31 cellular contexts compared by ENCODE assay signal in genomic region chr11:119723243-119723951, GRCh38. TPM values are rescaled to one million over a fixed set of nuclear protein-coding genes. Genes with fewer than 3 reads are reported as not detected.
DNase-seq lines count a peak whose midpoint lies in the region; ATAC-seq, FAIRE-seq and TF ChIP-seq lines count a peak whose summit lies in the region.
"Had no signal": no experiment of that assay in that cellular context is flagged by ENCODE, and none has a peak within 500 bp of the region (broad histone marks: within the 10 kb centered on the region; RNA-seq: fewer than 3 reads in every experiment).

No MANE protein-coding gene starts in this region.

- peak; percentile 52 for FAIRE-seq in bronchial epithelial cell (lab: Jason Lieb, UNC)
- FAIRE-seq: G401.6, islet of Langerhans had no signal

- H3K79me2 ChIP-seq in SK-N-SH (ENCODE audit: insufficient read depth) = peaks cover 23% of the 10 kb centered on the region
- peaks cover 2% of the 10 kb centered on the region for H3K79me2 ChIP-seq in osteoblast (ENCODE audit: insufficient read depth, low read length)

- H3K36me3 ChIP-seq in SK-N-SH (replicated peaks in 1 of 2; ENCODE audit: control insufficient read depth in 1 of 2, insufficient read depth in 2 of 2, low read length in 1 of 2) (no peaks in the 10 kb centered on the region), bronchial epithelial cell (ENCODE audit: control insufficient read depth, insufficient read depth, low read length) (peaks cover 57% of the 10 kb centered on the region), osteoblast (ENCODE audit: insufficient read depth, low read length) (no peaks in the 10 kb centered on the region)
- H3K36me3 ChIP-seq: adrenal gland, breast epithelium, colonic mucosa, thoracic aorta had no signal

- H2AFZ ChIP-seq in SK-N-SH (ENCODE audit: low read depth) = no peak overlapping the region
- no peak overlapping the region for H2AFZ ChIP-seq in osteoblast (ENCODE audit: low read length)
- H2AFZ ChIP-seq: PC-9 had no signal

- TF ChIP-seq RAD21 in SK-N-SH (IDR thresholded peaks at IDR 0.05; ENCODE audit: low read length) = no peak

- H4K20me1 ChIP-seq in SK-N-SH (ENCODE audit: insufficient read depth) = peaks cover 42% of the 10 kb centered on the region
- peaks cover 49% of the 10 kb centered on the region for H4K20me1 ChIP-seq in osteoblast (ENCODE audit: insufficient read depth, low read length)

- H3K4me3 ChIP-seq in SK-N-SH (ENCODE audit: low read depth in 2 of 2, low read length in 1 of 2) = no peak overlapping the region; a peak in 1 of 4 replicates
- no peak overlapping the region for H3K4me3 ChIP-seq in bronchial epithelial cell (ENCODE audit: low read depth, low read length)
- no peak overlapping the region for H3K4me3 ChIP-seq in osteoblast (ENCODE audit: insufficient read depth, low read length)
- H3K4me3 ChIP-seq: adrenal gland; BLaER1 treated with 17β-estradiol and CSF1 and Interleukin-3, amounts not matched to agents 10 nM and 100 nM; breast epithelium; colonic mucosa; PC-9; thoracic aorta had no signal

- WGBS in SK-N-SH (ENCODE audit: low lambda C conversion rate) = 70% methylated on average over 5 of the region's 6 CpGs

- H3K9me2 ChIP-seq in SK-N-SH = no peaks in the 10 kb centered on the region

- CTCF ChIA-PET in SK-N-SH (lab: Yijun Ruan, JAX) = interaction anchor here (0.6 to 3.1 kb wide), 11 partner anchors 13 to 403 kb away, joined by 3 to 13 read pairs (median 3); no protein-coding TSS in a partner anchor

- POLR2A ChIA-PET in SK-N-SH (lab: Yijun Ruan, JAX) = interaction anchor here (0.8 to 2.2 kb wide), 6 partner anchors 14 to 169 kb away, joined by 3 to 5 read pairs (median 4); no protein-coding TSS in a partner anchor

- no peak overlapping the region for H3K9ac ChIP-seq in SK-N-SH
- H3K9ac ChIP-seq: KMS-11 had no signal

- no peak for TF ChIP-seq CTCF in SK-N-SH (IDR thresholded peaks at IDR 0.05)
- no peak for TF ChIP-seq CTCF in bronchial epithelial cell (IDR thresholded peaks at IDR 0.05; ENCODE audit: insufficient read depth, low read length, severe bottlenecking)
- TF ChIP-seq CTCF in osteoblast (IDR thresholded peaks at IDR 0.05; ENCODE audit: extremely low read depth, low read depth, low read length) = no peak

- no peaks in the 10 kb centered on the region for H3K27me3 ChIP-seq in SK-N-SH (ENCODE audit: insufficient read depth)
- H3K27me3 ChIP-seq in bronchial epithelial cell (ENCODE audit: control insufficient read depth, insufficient read depth, low read length) = no peaks in the 10 kb centered on the region
- peaks cover 11% of the 10 kb centered on the region for H3K27me3 ChIP-seq in osteoblast (ENCODE audit: insufficient read depth, low read length)
- H3K27me3 ChIP-seq: adrenal gland, breast epithelium, colonic mucosa had no signal

- no peak for DNase-seq in SK-N-SH
- DNase-seq in NCI-H69 (lab: John Stamatoyannopoulos, UW) = peak; percentile 30
- DNase-seq in bronchial epithelial cell (ENCODE audit: low read depth) = no peak
- peak; percentile 67 for DNase-seq in osteoblast (ENCODE audit: insufficient read length, low spot score, missing footprints)
- no peak for DNase-seq in COLO829 (ENCODE audit: low spot score)
- DNase-seq in GF-D8 (lab: John Stamatoyannopoulos, UW) = no peak
- no peak for DNase-seq in nucleus accumbens (lab: John Stamatoyannopoulos, UW)
- DNase-seq: ACHN; activated CD4-positive, alpha-beta T cell treated with anti-CD3 and anti-CD28 coated beads for 4 hours; activated naive CD4-positive, alpha-beta T cell; activated T-cell treated with anti-CD3 and anti-CD28 coated beads, Interleukin-2, amount 50 U/mL, for 4 hours; adrenal gland; Calu3; effector memory CD4-positive, alpha-beta T cell; foreskin melanocyte; GOT3; hypothalamus; NCI-H2227 treated with DMSO at 0.1 percent for 48 hours; PC-9; stimulated activated naive CD8-positive, alpha-beta T cell treated with anti-CD3 and anti-CD28 coated beads, Interleukin-15, Interleukin-2, amounts not matched to agents 100 U/mL and 50 U/mL, for 24 hours had no signal

- no peak for ATAC-seq in SK-N-SH treated with all-trans-retinoic acid at 6 μM for 48 hours
- ATAC-seq: activated T-cell treated with anti-CD3 and anti-CD28 coated beads, Interleukin-2, amount 50 U/mL, for 4 hours; esophagus mucosa; natural killer cell treated with Interleukin-12 subunit alpha and Interleukin-12 subunit beta and Interleukin-15 and Interleukin-18, amount 100 ng/mL, for 72 hours; sciatic nerve; stimulated activated naive CD8-positive, alpha-beta T cell treated with anti-CD3 and anti-CD28 coated beads, Interleukin-15, Interleukin-2, amounts not matched to agents 100 U/mL and 50 U/mL, for 24 hours had no signal

- H3K9me3 ChIP-seq in SK-N-SH (no peaks in the 10 kb centered on the region), osteoblast (ENCODE audit: low read depth, low read length) (no peaks in the 10 kb centered on the region)
- H3K9me3 ChIP-seq: adrenal gland; BLaER1 treated with 17β-estradiol and CSF1 and Interleukin-3, amounts not matched to agents 10 nM and 100 nM; breast epithelium; colonic mucosa; thoracic aorta had no signal

- no peak for TF ChIP-seq EP300 in SK-N-SH (IDR thresholded peaks at IDR 0.05; ENCODE audit: borderline replicate concordance in 1 of 2, low read depth in 1 of 2, low read length in 1 of 2)

- no peak overlapping the region for H3K4me2 ChIP-seq in SK-N-SH
- H3K4me2 ChIP-seq in osteoblast (ENCODE audit: insufficient read depth, low read length) = no peak overlapping the region
- H3K4me2 ChIP-seq: KMS-11, PC-9 had no signal

- peaks cover 15 to 81% of the 10 kb centered on the region in 2 experiments; a peak in 2 of 4 replicates for H3K4me1 ChIP-seq in SK-N-SH (ENCODE audit: control insufficient read depth in 1 of 2, insufficient read depth in 2 of 2, low read depth in 1 of 2, low read length in 1 of 2)
- peaks cover 20% of the 10 kb centered on the region for H3K4me1 ChIP-seq in osteoblast (ENCODE audit: insufficient read depth, low read length)

- peak overlapping the region in 1 of 2 experiments; percentile 50; a peak in 1 of 4 replicates for H3K27ac ChIP-seq in SK-N-SH (ENCODE audit: low read depth in 2 of 2, low read length in 1 of 2)
- H3K27ac ChIP-seq in osteoblast (ENCODE audit: low read depth, low read length) = no peak overlapping the region
- H3K27ac ChIP-seq: adrenal gland; BLaER1 treated with 17β-estradiol and CSF1 and Interleukin-3, amounts not matched to agents 10 nM and 100 nM; colonic mucosa; KMS-11; PC-9; thoracic aorta had no signal

- H3F3A ChIP-seq in SK-N-SH (replicated peaks; ENCODE audit: insufficient read depth) = no peaks in the 10 kb centered on the region

TF ChIP-seq in SK-N-SH, 30 proteins besides CTCF, POLR2A, EP300 and RAD21 (continues in another document):
- TF ChIP-seq USF1 (IDR thresholded peaks at IDR 0.05; ENCODE audit: borderline replicate concordance, low read depth) (no peak), ZBTB33 (IDR thresholded peaks at IDR 0.05; ENCODE audit: borderline replicate concordance, low read depth) (no peak)

TF ChIP-seq in SK-N-SH treated with all-trans-retinoic acid at 6 μM for 48 hours, 23 proteins besides CTCF, POLR2A, EP300 and RAD21:
- TF ChIP-seq POU6F1 (CRISPR knock-in tag; IDR thresholded peaks at IDR 0.05; ENCODE audit: borderline replicate concordance, low read depth) = no peak
- TF ChIP-seq CSRNP3 (CRISPR knock-in tag; IDR thresholded peaks at IDR 0.05) = no peak
- TF ChIP-seq ZFP30 (CRISPR knock-in tag; IDR thresholded peaks at IDR 0.05) = no peak
- TF ChIP-seq ESRRG (CRISPR knock-in tag; IDR thresholded peaks at IDR 0.05) = no peak
- no peak for TF ChIP-seq ZNF70 (CRISPR knock-in tag; IDR thresholded peaks at IDR 0.05)
- no peak for TF ChIP-seq TOX (CRISPR knock-in tag; IDR thresholded peaks at IDR 0.05; ENCODE audit: borderline replicate concordance)
- TF ChIP-seq ISL1 (CRISPR knock-in tag; IDR thresholded peaks at IDR 0.05) = no peak
- TF ChIP-seq ZC3H10 (CRISPR knock-in tag; IDR thresholded peaks at IDR 0.05) = no peak
- no peak for TF ChIP-seq SNAI2 (CRISPR knock-in tag; IDR thresholded peaks at IDR 0.05)
- TF ChIP-seq ZNF565 (CRISPR knock-in tag; conservative IDR thresholded peaks at IDR 0.05; ENCODE audit: low read depth) = no peak
- no peak for TF ChIP-seq TCF4 (CRISPR knock-in tag; IDR thresholded peaks at IDR 0.05; ENCODE audit: borderline replicate concordance)
- TF ChIP-seq ZNF8 (CRISPR knock-in tag; IDR thresholded peaks at IDR 0.05) = no peak

RNA-seq across cellular contexts. Expression of gene NECTIN1, which starts 5.6 kb away (rescaled TPM):
- 6.7 and 9.1 TPM in 2 replicates for polyA plus RNA-seq in SK-N-SH (2012; rRNA removed)
- polyA plus RNA-seq in SK-N-SH (2012; cell fraction: cytosol; rRNA removed) = 3.9 and 7.4 TPM in 2 replicates
- 10.8 and 12.7 TPM in 2 replicates for polyA plus RNA-seq in SK-N-SH (2012; cell fraction: nucleus; rRNA removed)
- total RNA-seq in bronchial epithelial cell (85.3 and 161 TPM in 2 replicates), osteoblast (4.1 and 5.8 TPM in 2 replicates)

Comparison
In these comparisons a context has a peak if more than half of its experiments do, and no peak if none do; other contexts are left out.
1. DNase-seq: peak in NCI-H69 (single experiment) and osteoblast (single experiment); none in SK-N-SH (single experiment), bronchial epithelial cell (single experiment), COLO829 (single experiment), GF-D8 (single experiment) and nucleus accumbens (0 of 56).
2. RNA of gene NECTIN1, which starts 5.6 kb away (total RNA-seq): 85.3 to 161 TPM in bronchial epithelial cell; 4.1 to 5.8 TPM in osteoblast; every median in the first group is over 10 times any median in the second.